In the genomic region with DNA sequence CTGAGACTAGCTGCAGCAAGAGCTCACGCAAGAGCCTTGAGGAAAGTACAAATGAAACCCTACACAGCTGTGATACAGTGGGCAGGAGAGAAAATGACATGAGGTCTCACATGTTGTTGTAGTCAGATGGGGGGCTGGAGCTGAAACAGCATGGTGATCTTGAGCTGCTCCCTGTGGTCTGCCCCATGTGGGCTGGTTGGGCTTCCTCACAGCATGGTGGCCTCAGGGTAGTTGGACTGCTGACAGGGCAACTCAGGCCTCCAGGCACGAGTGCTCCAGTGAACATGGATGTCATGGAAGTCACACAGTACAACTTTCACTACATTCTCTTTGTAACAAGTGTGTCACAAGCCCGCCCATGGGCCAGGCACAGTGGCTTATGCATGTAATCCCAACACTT, we compare ENCODE assay signal across 28 cellular contexts.
"Had no signal": no experiment of that assay in that cellular context is flagged by ENCODE, and none has a peak within 500 bp of the region (broad histone marks: within the 10 kb centered on the region; RNA-seq: fewer than 3 reads in every experiment).

No MANE protein-coding gene starts in this region.

- H3K9me3 Mint-ChIP-seq: activated CD4-positive, alpha-beta T cell treated with anti-CD3 and anti-CD28 coated beads, Interleukin-2, amount 10 ng/mL, durations not matched to agents 24 days and 14 days; activated naive CD8-positive, alpha-beta T cell treated with anti-CD3 and anti-CD28 coated beads, Interleukin-2, amount 10 ng/mL, durations not matched to agents 7 days and 5 days had no signal

- H3K36me3 Mint-ChIP-seq: activated CD4-positive, alpha-beta memory T cell treated with anti-CD3 and anti-CD28 coated beads for 36 hours; activated naive CD8-positive, alpha-beta T cell treated with anti-CD3 and anti-CD28 coated beads, Interleukin-2, amount 10 ng/mL, durations not matched to agents 7 days and 5 days; brain had no signal

- H3K4me3 ChIP-seq: ascending aorta, breast epithelium, cardiac muscle cell, colonic mucosa, esophagus squamous epithelium, gastroesophageal sphincter had no signal

- ATAC-seq: activated CD4-positive, alpha-beta T cell treated with anti-CD3 and anti-CD28 coated beads for 36 hours; activated CD8-positive, alpha-beta memory T cell treated with anti-CD3 and anti-CD28 coated beads, Interleukin-2, amount 10 ng/mL, durations not matched to agents 7 days and 5 days; activated CD8-positive, alpha-beta T cell treated with anti-CD3 and anti-CD28 coated beads, Interleukin-2, amount 10 ng/mL, durations not matched to agents 7 days and 5 days; activated T-cell treated with anti-CD3 and anti-CD28 coated beads, Interleukin-2, amount 50 U/mL, for 72 hours; gastroesophageal sphincter had no signal

- H3K27ac ChIP-seq: ascending aorta, breast epithelium, cardiac muscle cell, colonic mucosa, epithelial cell of prostate, esophagus squamous epithelium, gastroesophageal sphincter had no signal

- H3K36me3 ChIP-seq: ascending aorta, breast epithelium, cardiac muscle cell, colonic mucosa had no signal

- H3K9me3 ChIP-seq: ascending aorta, breast epithelium, colonic mucosa, esophagus squamous epithelium, gastroesophageal sphincter had no signal

- H3K27me3 ChIP-seq: ascending aorta, breast epithelium, colonic mucosa, gastroesophageal sphincter had no signal

- DNase-seq: activated CD4-positive, alpha-beta memory T cell treated with anti-CD3 and anti-CD28 coated beads for 36 hours; activated CD4-positive, alpha-beta T cell treated with anti-CD3 and anti-CD28 coated beads for 36 hours; activated CD4-positive, alpha-beta T cell treated with anti-CD3 and anti-CD28 coated beads, Interleukin-2, amount 10 ng/mL, durations not matched to agents 24 days and 14 days; activated CD4-positive, CD25-positive, alpha-beta regulatory T cell; activated CD4-positive, CD25-positive, alpha-beta regulatory T cell treated with anti-CD3 and anti-CD28 coated beads, Interleukin-2, amount 50 U/mL, for 72 hours; activated CD8-positive, alpha-beta memory T cell treated with anti-CD3 and anti-CD28 coated beads, Interleukin-2, amount 10 ng/mL, durations not matched to agents 7 days and 5 days; activated CD8-positive, alpha-beta memory T cell treated with anti-CD3 and anti-CD28 coated beads, Interleukin-2, amount 50 U/mL, for 4 hours; activated CD8-positive, alpha-beta T cell treated with anti-CD3 and anti-CD28 coated beads, Interleukin-2, amount 10 ng/mL, durations not matched to agents 7 days and 5 days; activated effector memory CD4-positive, alpha-beta T cell treated with Interleukin-2 at 50 U/mL for 16 hours; activated gamma-delta T cell treated with Interleukin-2 at 50 U/mL for 16 hours; activated naive CD4-positive, alpha-beta T cell treated with anti-CD3 and anti-CD28 coated beads, Interleukin-2, amount 50 U/mL, for 16 hours; activated naive CD4-positive, alpha-beta T cell treated with Interleukin-2 at 50 U/mL for 16 hours; activated naive CD8-positive, alpha-beta T cell treated with anti-CD3 and anti-CD28 coated beads, Interleukin-2, amount 10 ng/mL, durations not matched to agents 7 days and 5 days; activated T-cell treated with anti-CD3 and anti-CD28 coated beads, Interleukin-2, amount 50 U/mL, for 24 hours; activated T-cell treated with anti-CD3 and anti-CD28 coated beads, Interleukin-2, amount 50 U/mL, for 72 hours; central memory CD4-positive, alpha-beta T cell; cerebellar nuclear complex; colonic mucosa; effector CD8-positive, alpha-beta T cell; esophagus squamous epithelium; foreskin melanocyte; T-helper 2 cell had no signal

- H3K27me3 Mint-ChIP-seq: activated CD4-positive, alpha-beta memory T cell treated with anti-CD3 and anti-CD28 coated beads for 36 hours; activated naive CD8-positive, alpha-beta T cell treated with anti-CD3 and anti-CD28 coated beads, Interleukin-2, amount 10 ng/mL, durations not matched to agents 7 days and 5 days had no signal

- H3K4me3 Mint-ChIP-seq: activated CD4-positive, alpha-beta memory T cell treated with anti-CD3 and anti-CD28 coated beads for 36 hours; activated CD4-positive, alpha-beta T cell treated with anti-CD3 and anti-CD28 coated beads for 36 hours; activated CD4-positive, alpha-beta T cell treated with anti-CD3 and anti-CD28 coated beads, Interleukin-2, amount 10 ng/mL, durations not matched to agents 24 days and 14 days; activated CD8-positive, alpha-beta memory T cell treated with anti-CD3 and anti-CD28 coated beads, Interleukin-2, amount 10 ng/mL, durations not matched to agents 7 days and 5 days; activated CD8-positive, alpha-beta T cell treated with anti-CD3 and anti-CD28 coated beads, Interleukin-2, amount 10 ng/mL, durations not matched to agents 7 days and 5 days; activated naive CD8-positive, alpha-beta T cell treated with anti-CD3 and anti-CD28 coated beads, Interleukin-2, amount 10 ng/mL, durations not matched to agents 7 days and 5 days; activated T-cell treated with anti-CD3 and anti-CD28 coated beads, Interleukin-2, amount 50 U/mL, for 24 hours; activated T-cell treated with anti-CD3 and anti-CD28 coated beads, Interleukin-2, amount 50 U/mL, for 72 hours; brain had no signal

- H3K27ac Mint-ChIP-seq: activated CD4-positive, alpha-beta memory T cell treated with anti-CD3 and anti-CD28 coated beads for 36 hours; activated CD4-positive, alpha-beta T cell treated with anti-CD3 and anti-CD28 coated beads for 36 hours; activated CD4-positive, alpha-beta T cell treated with anti-CD3 and anti-CD28 coated beads, Interleukin-2, amount 10 ng/mL, durations not matched to agents 24 days and 14 days; activated CD8-positive, alpha-beta memory T cell treated with anti-CD3 and anti-CD28 coated beads, Interleukin-2, amount 10 ng/mL, durations not matched to agents 7 days and 5 days; activated CD8-positive, alpha-beta T cell treated with anti-CD3 and anti-CD28 coated beads, Interleukin-2, amount 10 ng/mL, durations not matched to agents 7 days and 5 days; activated naive CD8-positive, alpha-beta T cell treated with anti-CD3 and anti-CD28 coated beads, Interleukin-2, amount 10 ng/mL, durations not matched to agents 7 days and 5 days; activated T-cell treated with anti-CD3 and anti-CD28 coated beads, Interleukin-2, amount 50 U/mL, for 24 hours; activated T-cell treated with anti-CD3 and anti-CD28 coated beads, Interleukin-2, amount 50 U/mL, for 72 hours; brain had no signal
